Comparison of ENCODE assay signal across 14 cellular contexts in genomic region chr3:119796785-119797184, GRCh38. TPM values are rescaled to one million over a fixed set of nuclear protein-coding genes. Genes with fewer than 3 reads are reported as not detected.
DNase-seq lines count a peak whose midpoint lies in the region; ATAC-seq, FAIRE-seq and TF ChIP-seq lines count a peak whose summit lies in the region.
"Had no signal": no experiment of that assay in that cellular context is flagged by ENCODE, and none has a peak within 500 bp of the region (broad histone marks: within the 10 kb centered on the region; RNA-seq: fewer than 3 reads in every experiment).

No MANE protein-coding gene starts in this region.

- intact Hi-C loops in CD4-positive, alpha-beta T cell (cut with DNase I, micrococcal nuclease) = no loop called here

- no peaks in the 10 kb centered on the region for H3K27me3 ChIP-seq in GM23338 (ENCODE audit: insufficient read depth)
- H3K27me3 ChIP-seq in CD4-positive, alpha-beta T cell (ENCODE audit: control insufficient read depth, insufficient read depth, low read length) = peaks cover 8% of the 10 kb centered on the region
- H3K27me3 ChIP-seq: BLaER1 had no signal

- H3K27me3 Mint-ChIP-seq in GM23338 (ENCODE audit: insufficient read depth, low read depth, poor library complexity) = peaks cover 5% of the 10 kb centered on the region
- peaks cover 17% of the 10 kb centered on the region for H3K27me3 Mint-ChIP-seq in CD4-positive, alpha-beta T cell

- H3K27ac Mint-ChIP-seq in GM23338 = no peak overlapping the region
- H3K27ac Mint-ChIP-seq in CD4-positive, alpha-beta T cell = no peak overlapping the region

- H3K36me3 ChIP-seq in GM23338 (ENCODE audit: insufficient read depth) = no peaks in the 10 kb centered on the region
- H3K36me3 ChIP-seq: BLaER1, HAP-1 had no signal

- no peak overlapping the region for H3K4me3 ChIP-seq in GM23338
- H3K4me3 ChIP-seq: BLaER1, HAP-1 had no signal

- H3K4me1 ChIP-seq in GM23338 (ENCODE audit: insufficient read depth) = peaks cover 9% of the 10 kb centered on the region; the same call in 1 of the 2 replicates
- H3K4me1 ChIP-seq: BLaER1 had no signal

- no peak for TF ChIP-seq CTCF in GM23338 (conservative IDR thresholded peaks at IDR 0.05; ENCODE audit: low read depth in 2 of 2)
- no peak for TF ChIP-seq CTCF in CD4-positive, alpha-beta T cell (IDR thresholded peaks at IDR 0.05)

- H3K27ac ChIP-seq in GM23338 (ENCODE audit: low read depth) = no peak overlapping the region
- H3K27ac ChIP-seq in CD4-positive, alpha-beta T cell (ENCODE audit: low read depth, low read length) = no peak overlapping the region
- H3K27ac ChIP-seq: BLaER1 had no signal

- H3K4me1 Mint-ChIP-seq in GM23338 = peaks cover 11% of the 10 kb centered on the region
- H3K4me1 Mint-ChIP-seq in CD4-positive, alpha-beta T cell (ENCODE audit: low read depth) = no peaks in the 10 kb centered on the region

- no peak for DNase-seq in GM23338 (ENCODE audit: low spot score)
- DNase-seq in left kidney (ENCODE audit: low read depth, low spot score) = peak; percentile 24
- DNase-seq in mucosa of gallbladder (ENCODE audit: low spot score) = peak; percentile 8
- DNase-seq in DMS79 treated with DMSO at 0.1 percent for 48 hours (lab: John Stamatoyannopoulos, UW) = no peak
- no peak for DNase-seq in activated CD4-positive, alpha-beta T cell treated with anti-CD3 and anti-CD28 coated beads for 48 hours
- DNase-seq in CD4-positive, alpha-beta T cell = no peak
- no peak for DNase-seq in RCC 7860 (ENCODE audit: low spot score)
- DNase-seq: AML-193, DND-41, GDM1 had no signal

- POLR2A ChIA-PET in CD4-positive, alpha-beta T cell (lab: Charles Lee) = no interaction called here

- no peaks in the 10 kb centered on the region for H3F3A ChIP-seq in GM23338 (replicated peaks; ENCODE audit: low read depth)

- H4K20me1 ChIP-seq in GM23338 (replicated peaks; ENCODE audit: insufficient read depth) = no peaks in the 10 kb centered on the region
- H4K20me1 ChIP-seq: BLaER1 had no signal

- CTCF ChIA-PET in CD4-positive, alpha-beta T cell (lab: Charles Lee) = no interaction called here

- H3K36me3 Mint-ChIP-seq in GM23338 (ENCODE audit: low read depth) = no peaks in the 10 kb centered on the region
- no peaks in the 10 kb centered on the region for H3K36me3 Mint-ChIP-seq in CD4-positive, alpha-beta T cell (ENCODE audit: low read depth)

- no peak overlapping the region for H3K4me3 Mint-ChIP-seq in GM23338
- H3K4me3 Mint-ChIP-seq in CD4-positive, alpha-beta T cell = no peak overlapping the region

- no peak for FAIRE-seq in RCC 7860 (lab: Jason Lieb, UNC)
- FAIRE-seq: GM12892, H1 had no signal

- H3K79me2 ChIP-seq in GM23338 (replicated peaks; ENCODE audit: insufficient read depth) = no peaks in the 10 kb centered on the region

- no peaks in the 10 kb centered on the region for H3K9me3 Mint-ChIP-seq in GM23338
- no peaks in the 10 kb centered on the region for H3K9me3 Mint-ChIP-seq in CD4-positive, alpha-beta T cell

- peak overlapping the region; percentile 74 for H2AFZ ChIP-seq in GM23338

- no peak for ATAC-seq in GM23338
- no peak for ATAC-seq in CD4-positive, alpha-beta T cell (ENCODE audit: poor library complexity)

- H3K9me2 ChIP-seq in GM23338 (ENCODE audit: insufficient read depth) = peaks cover 7% of the 10 kb centered on the region; the same call in 1 of the 2 replicates

- no peaks in the 10 kb centered on the region for H3K9me3 ChIP-seq in CD4-positive, alpha-beta T cell (ENCODE audit: control insufficient read depth, low read length)
- H3K9me3 ChIP-seq: BLaER1, HAP-1 had no signal

- no peak overlapping the region for H3K4me2 ChIP-seq in GM23338
- H3K4me2 ChIP-seq: BLaER1 had no signal

TF ChIP-seq in GM23338, 12 proteins besides CTCF, POLR2A, EP300 and RAD21:
- no peak for TF ChIP-seq STAT1 (IDR thresholded peaks at IDR 0.05; ENCODE audit: unreplicated experiment)
TF ChIP-seq in GM23338: peak in this region for 0.

RNA-seq across cellular contexts. Expression of gene NR1I2, which starts 14.9 kb away (rescaled TPM):
- total RNA-seq in GM23338 (2014; rRNA removed; shearing (Covaris generic)) = 3.9 and 4.4 TPM in 2 replicates
- 0.89 and 1.4 TPM in 2 replicates for polyA plus RNA-seq in GM23338 (2016; fragmentation: Nextera tagmentation; extraction: Ambion mirVana)
- total RNA-seq in mucosa of gallbladder = 106 TPM
- under 1 TPM in 1 of 2 experiments, not detected in 1; 0.25 TPM for total RNA-seq in CD4-positive, alpha-beta T cell

Comparison
In these comparisons a context has a peak if more than half of its experiments do, and no peak if none do; other contexts are left out.
1. DNase-seq: peak in left kidney (single experiment) and mucosa of gallbladder (single experiment); none in GM23338 (single experiment), DMS79 treated with DMSO at 0.1 percent for 48 hours (single experiment), activated CD4-positive, alpha-beta T cell treated with anti-CD3 and anti-CD28 coated beads for 48 hours (single experiment), CD4-positive, alpha-beta T cell (0 of 10) and RCC 7860 (single experiment).
2. RNA of gene NR1I2, which starts 14.9 kb away (total RNA-seq): 106 TPM in mucosa of gallbladder (single experiment); 3.9 to 4.4 TPM in GM23338 and 0.25 TPM in CD4-positive, alpha-beta T cell; every median in the first group is over 10 times any median in the second.